Comparison of ENCODE assay signal across 8 cellular contexts in genomic region chr19:11198175-11198534, GRCh38. TPM values are rescaled to one million over a fixed set of nuclear protein-coding genes. Genes with fewer than 3 reads are reported as not detected.
A peak's percentile ranks its signal among the peaks of the same experiment; 100 is the strongest.
DNase-seq lines count a peak whose midpoint lies in the region; ATAC-seq and TF ChIP-seq lines count a peak whose summit lies in the region.

No MANE protein-coding gene starts in this region.

- peaks cover 4% of the 10 kb centered on the region for H3F3A ChIP-seq in smooth muscle cell (ENCODE audit: low read depth)

- no peak for ATAC-seq in HCT116
- no peak for ATAC-seq in HG02588 (IDR thresholded peaks at IDR 0.05; ENCODE audit: unreplicated experiment)
- no peak for ATAC-seq in GM19395 (IDR thresholded peaks at IDR 0.05; ENCODE audit: unreplicated experiment)

- H3K27ac ChIP-seq in HCT116 (ENCODE audit: low read depth, low read length) = peak overlapping the region; percentile 81
- H3K27ac ChIP-seq in right atrium auricular region = peak overlapping the region; percentile 95 to 96
- H3K27ac ChIP-seq in smooth muscle cell (ENCODE audit: low read depth) = no peak overlapping the region

- H4K20me1 ChIP-seq in HCT116 (ENCODE audit: insufficient read depth) (no peaks in the 10 kb centered on the region), smooth muscle cell (ENCODE audit: low read depth) (peaks cover 15% of the 10 kb centered on the region)

- BruUV-seq in HCT116 (replicated peaks; lab: Mats Ljungman, UMichigan) = no TSS peak

- H3K9me3 ChIP-seq in HCT116 (ENCODE audit: control insufficient read depth in 1 of 2, insufficient read depth in 1 of 2, low read depth in 1 of 2, low read length in 2 of 2) = no peaks in the 10 kb centered on the region
- H3K9me3 ChIP-seq in right atrium auricular region = no peaks in the 10 kb centered on the region
- no peaks in the 10 kb centered on the region for H3K9me3 ChIP-seq in smooth muscle cell (replicated peaks; ENCODE audit: low read depth)

- WGBS in smooth muscle cell (ENCODE audit: low lambda C conversion rate) = 81% methylated on average over 7 of the region's 7 CpGs

- intact Hi-C loops in HCT116 (cut with micrococcal nuclease) = no loop called here

- TF ChIP-seq RAD21 in HCT116 (IDR thresholded peaks at IDR 0.05; ENCODE audit: low read depth) = no peak

- DNase-seq in HCT116 (ENCODE audit: low read depth, low spot score) (no peak), right atrium auricular region (ENCODE audit: low spot score) (no peak), smooth muscle cell (lab: John Stamatoyannopoulos, UW; ENCODE audit: unreplicated experiment) (no peak), GM20000 (ENCODE audit: low spot score) (no peak), NCI-H345 treated with DMSO at 0.1 percent for 48 hours (lab: John Stamatoyannopoulos, UW; ENCODE audit: unreplicated experiment) (no peak)

- RAD21 ChIA-PET in HCT116 (lab: Charles Lee; ENCODE audit: low non-redundant PET in 1 of 2, low total read pairs in 2 of 2, uncharacterized antibody in 2 of 2, unreplicated experiment in 2 of 2) = interaction anchor here in 1 of 2 experiments (0.9 kb wide), 1 partner anchor 103 kb away, joined by 3 read pairs; no protein-coding TSS in a partner anchor

- no peaks in the 10 kb centered on the region for H3K27me3 ChIP-seq in HCT116 (ENCODE audit: insufficient read depth, low read length)
- no peaks in the 10 kb centered on the region for H3K27me3 ChIP-seq in right atrium auricular region
- H3K27me3 ChIP-seq in smooth muscle cell (ENCODE audit: low read depth) = no peaks in the 10 kb centered on the region

- TF ChIP-seq POLR2A in HCT116 (IDR thresholded peaks at IDR 0.05; ENCODE audit: borderline replicate concordance, extremely low read depth, insufficient read depth, insufficient read length) = no peak

- H3K79me2 ChIP-seq in HCT116 (ENCODE audit: insufficient read depth, low read length) (0 out of 2 replicates have a peak, but pooled peaks cover 2% of the 10 kb centered on the region), smooth muscle cell (ENCODE audit: low read depth) (peaks cover 23% of the 10 kb centered on the region)

- H3K4me2 ChIP-seq in HCT116 (ENCODE audit: low read length) (peak overlapping the region; percentile 75), smooth muscle cell (no peak overlapping the region)

- H3K36me3 ChIP-seq in HCT116 (ENCODE audit: control insufficient read depth in 1 of 2, insufficient read depth in 2 of 2, low read length in 2 of 2) = peaks cover 0 to 3% of the 10 kb centered on the region in 2 experiments; a peak in 1 of 4 replicates
- H3K36me3 ChIP-seq in right atrium auricular region = peaks cover 30% of the 10 kb centered on the region
- no peaks in the 10 kb centered on the region for H3K36me3 ChIP-seq in smooth muscle cell (ENCODE audit: low read depth)

- POLR2A ChIA-PET in HCT116 (lab: Charles Lee) = interaction anchor here (1.0 to 1.4 kb wide), 3 partner anchors 54 to 60 kb away, joined by 3 to 10 read pairs (median 3); no protein-coding TSS in a partner anchor

- no peaks in the 10 kb centered on the region for H3K9me2 ChIP-seq in HCT116 (ENCODE audit: insufficient read depth)

- TF ChIP-seq CTCF in HCT116 (IDR thresholded peaks at IDR 0.05 in 2 of 3, conservative IDR thresholded peaks at IDR 0.05 in 1 of 3; ENCODE audit: borderline replicate concordance in 1 of 3, insufficient read depth in 1 of 3, low read depth in 2 of 3, low read length in 2 of 3) (no peak), WI38 (IDR thresholded peaks at IDR 0.05; ENCODE audit: low read depth, low read length) (no peak), right atrium auricular region (IDR thresholded peaks at IDR 0.05) (no peak), smooth muscle cell (IDR thresholded peaks at IDR 0.05; ENCODE audit: borderline replicate concordance, insufficient read depth, poor library complexity, severe bottlenecking) (no peak), GM20000 (IDR thresholded peaks at IDR 0.05; ENCODE audit: extremely low read depth, missing control alignments) (no peak)

- peaks cover 18 to 28% of the 10 kb centered on the region in 2 experiments for H3K4me1 ChIP-seq in HCT116 (ENCODE audit: control insufficient read depth in 1 of 2, insufficient read depth in 2 of 2, low read length in 2 of 2)
- peaks cover 3 to 65% of the 10 kb centered on the region in 2 donors for H3K4me1 ChIP-seq in right atrium auricular region
- H3K4me1 ChIP-seq in smooth muscle cell (ENCODE audit: low read depth) = no peaks in the 10 kb centered on the region

- H3K9ac ChIP-seq in HCT116 (ENCODE audit: low read length) = peak overlapping the region; percentile 66
- H3K9ac ChIP-seq in smooth muscle cell (ENCODE audit: low read depth) = no peak overlapping the region

- H3K4me3 ChIP-seq in HCT116 (replicated peaks in 1 of 2; ENCODE audit: low read depth in 1 of 2, low read length in 2 of 2) (peak overlapping the region in 1 of 2 experiments; percentile 63; a peak in 2 of 4 replicates), WI38 (ENCODE audit: low read depth, low read length) (peak overlapping the region; percentile 88; the same call in 1 of the 2 replicates), right atrium auricular region (no peak overlapping the region), smooth muscle cell (peak overlapping the region; percentile 72)

- H2AFZ ChIP-seq in HCT116 (ENCODE audit: low read depth, low read length, poor library complexity, severe bottlenecking) (no peak overlapping the region), smooth muscle cell (ENCODE audit: low read depth) (no peak overlapping the region)

- CTCF ChIA-PET in HCT116 (lab: Charles Lee) = interaction anchor here (1.0 to 1.3 kb wide), 3 partner anchors 56 to 72 kb away, joined by 3 to 5 read pairs (median 4); no protein-coding TSS in a partner anchor

TF ChIP-seq in HCT116, 20 proteins besides CTCF, POLR2A, EP300 and RAD21:
- TF ChIP-seq SRF (IDR thresholded peaks at IDR 0.05; ENCODE audit: low read depth) (no peak), CBX3 (IDR thresholded peaks at IDR 0.05; ENCODE audit: low read depth) (no peak), POLR2AphosphoS5 (IDR thresholded peaks at IDR 0.05; ENCODE audit: low read depth, low read length) (no peak), CEBPB (IDR thresholded peaks at IDR 0.05; ENCODE audit: low read depth) (no peak), EGR1 (IDR thresholded peaks at IDR 0.05; ENCODE audit: low read depth) (no peak), SP1 (IDR thresholded peaks at IDR 0.05; ENCODE audit: low read depth) (no peak), JUND (IDR thresholded peaks at IDR 0.05) (no peak)
- TF ChIP-seq, protein P1, sequence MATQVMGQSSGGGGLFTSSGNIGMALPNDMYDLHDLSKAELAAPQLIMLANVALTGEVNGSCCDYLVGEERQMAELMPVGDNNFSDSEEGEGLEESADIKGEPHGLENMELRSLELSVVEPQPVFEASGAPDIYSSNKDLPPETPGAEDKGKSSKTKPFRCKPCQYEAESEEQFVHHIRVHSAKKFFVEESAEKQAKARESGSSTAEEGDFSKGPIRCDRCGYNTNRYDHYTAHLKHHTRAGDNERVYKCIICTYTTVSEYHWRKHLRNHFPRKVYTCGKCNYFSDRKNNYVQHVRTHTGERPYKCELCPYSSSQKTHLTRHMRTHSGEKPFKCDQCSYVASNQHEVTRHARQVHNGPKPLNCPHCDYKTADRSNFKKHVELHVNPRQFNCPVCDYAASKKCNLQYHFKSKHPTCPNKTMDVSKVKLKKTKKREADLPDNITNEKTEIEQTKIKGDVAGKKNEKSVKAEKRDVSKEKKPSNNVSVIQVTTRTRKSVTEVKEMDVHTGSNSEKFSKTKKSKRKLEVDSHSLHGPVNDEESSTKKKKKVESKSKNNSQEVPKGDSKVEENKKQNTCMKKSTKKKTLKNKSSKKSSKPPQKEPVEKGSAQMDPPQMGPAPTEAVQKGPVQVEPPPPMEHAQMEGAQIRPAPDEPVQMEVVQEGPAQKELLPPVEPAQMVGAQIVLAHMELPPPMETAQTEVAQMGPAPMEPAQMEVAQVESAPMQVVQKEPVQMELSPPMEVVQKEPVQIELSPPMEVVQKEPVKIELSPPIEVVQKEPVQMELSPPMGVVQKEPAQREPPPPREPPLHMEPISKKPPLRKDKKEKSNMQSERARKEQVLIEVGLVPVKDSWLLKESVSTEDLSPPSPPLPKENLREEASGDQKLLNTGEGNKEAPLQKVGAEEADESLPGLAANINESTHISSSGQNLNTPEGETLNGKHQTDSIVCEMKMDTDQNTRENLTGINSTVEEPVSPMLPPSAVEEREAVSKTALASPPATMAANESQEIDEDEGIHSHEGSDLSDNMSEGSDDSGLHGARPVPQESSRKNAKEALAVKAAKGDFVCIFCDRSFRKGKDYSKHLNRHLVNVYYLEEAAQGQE (IDR thresholded peaks at IDR 0.05; ENCODE audit: low read depth) = no peak
- TF ChIP-seq, protein P2, sequence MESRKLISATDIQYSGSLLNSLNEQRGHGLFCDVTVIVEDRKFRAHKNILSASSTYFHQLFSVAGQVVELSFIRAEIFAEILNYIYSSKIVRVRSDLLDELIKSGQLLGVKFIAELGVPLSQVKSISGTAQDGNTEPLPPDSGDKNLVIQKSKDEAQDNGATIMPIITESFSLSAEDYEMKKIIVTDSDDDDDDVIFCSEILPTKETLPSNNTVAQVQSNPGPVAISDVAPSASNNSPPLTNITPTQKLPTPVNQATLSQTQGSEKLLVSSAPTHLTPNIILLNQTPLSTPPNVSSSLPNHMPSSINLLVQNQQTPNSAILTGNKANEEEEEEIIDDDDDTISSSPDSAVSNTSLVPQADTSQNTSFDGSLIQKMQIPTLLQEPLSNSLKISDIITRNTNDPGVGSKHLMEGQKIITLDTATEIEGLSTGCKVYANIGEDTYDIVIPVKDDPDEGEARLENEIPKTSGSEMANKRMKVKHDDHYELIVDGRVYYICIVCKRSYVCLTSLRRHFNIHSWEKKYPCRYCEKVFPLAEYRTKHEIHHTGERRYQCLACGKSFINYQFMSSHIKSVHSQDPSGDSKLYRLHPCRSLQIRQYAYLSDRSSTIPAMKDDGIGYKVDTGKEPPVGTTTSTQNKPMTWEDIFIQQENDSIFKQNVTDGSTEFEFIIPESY (IDR thresholded peaks at IDR 0.05; ENCODE audit: extremely low read depth, insufficient replicate concordance, low read length) = no peak

RNA-seq across cellular contexts. Expression of gene KANK2, which starts 0.8 kb away (rescaled TPM):
- total RNA-seq in HCT116 (2021; ENCODE audit: unreplicated experiment) = 43.6 TPM
- polyA plus RNA-seq in HCT116 (2012) = 41.1 and 45.3 TPM in 2 replicates
- total RNA-seq in right atrium auricular region = 100 to 1,000 TPM; 445 to 622 TPM
- total RNA-seq in smooth muscle cell = 28.1 and 44.1 TPM in 2 replicates
- polyA plus RNA-seq in smooth muscle cell = 31.9 and 32.0 TPM in 2 replicates

RNA-seq across cellular contexts. Expression of gene ANGPTL8, which starts 41.3 kb away (rescaled TPM):
- not detected for total RNA-seq in HCT116 (2021; ENCODE audit: unreplicated experiment)
- polyA plus RNA-seq in HCT116 (2012) = 0.07 TPM in 1 of 2 replicates, not detected in the other
- 1 to 10 TPM in 1 of 2 donors, not detected in 1; 1.3 TPM for total RNA-seq in right atrium auricular region
- 0.54 TPM in 1 of 2 replicates, not detected in the other for total RNA-seq in smooth muscle cell
- 0.48 and 0.80 TPM in 2 replicates for polyA plus RNA-seq in smooth muscle cell

RNA-seq across cellular contexts. Expression of gene SPC24, which starts 42.6 kb away (rescaled TPM):
- 33.9 TPM for total RNA-seq in HCT116 (2021; ENCODE audit: unreplicated experiment)
- polyA plus RNA-seq in HCT116 (2012) = 38.8 and 39.2 TPM in 2 replicates
- total RNA-seq in right atrium auricular region = 1 to 10 TPM; 1.2 to 5.7 TPM
- 7.6 and 10.1 TPM in 2 replicates for total RNA-seq in smooth muscle cell
- polyA plus RNA-seq in smooth muscle cell = 6.1 and 9.7 TPM in 2 replicates

Comparison
In these comparisons a context has a peak if more than half of its experiments do, and no peak if none do; other contexts are left out.
1. H3K4me3 ChIP-seq: peak in WI38 (single experiment) and smooth muscle cell (single experiment); none in right atrium auricular region (0 of 2).